In genomic region chr7:99615989-99616358, GRCh38 we compare ENCODE assay signal across 8 cellular contexts. TPM values are rescaled to one million over a fixed set of nuclear protein-coding genes. Genes with fewer than 3 reads are reported as not detected.
DNase-seq lines count a peak whose midpoint lies in the region; ATAC-seq and TF ChIP-seq lines count a peak whose summit lies in the region.

No MANE protein-coding gene starts in this region.

- H3K4me3 Mint-ChIP-seq in CD8-positive, alpha-beta memory T cell: peak overlapping the region; percentile 95 to 98 (median 98)
- peak overlapping the region; percentile 88 for H3K4me3 Mint-ChIP-seq in endodermal cell

- TF ChIP-seq EP300 in ovary (IDR thresholded peaks at IDR 0.05): no peak

- peak overlapping the region; percentile 95 for H3K4me3 ChIP-seq in CD8-positive, alpha-beta memory T cell (ENCODE audit: low read length)
- H3K4me3 ChIP-seq in NT2/D1 (ENCODE audit: insufficient read length, low read depth): peak overlapping the region; percentile 84
- H3K4me3 ChIP-seq in endodermal cell (ENCODE audit: low read length): peak overlapping the region; percentile 92
- peak overlapping the region; percentile 76 for H3K4me3 ChIP-seq in ovary

- intact Hi-C loops in ovary (cut with DNase I): no loop called here

- peaks cover 0 to 2% of the 10 kb centered on the region in 2 donors for H3K27me3 Mint-ChIP-seq in CD8-positive, alpha-beta memory T cell
- H3K27me3 Mint-ChIP-seq in endodermal cell (ENCODE audit: insufficient read depth): peaks cover 33% of the 10 kb centered on the region

- H3K4me1 ChIP-seq in CD8-positive, alpha-beta memory T cell (ENCODE audit: insufficient read depth, low read length): peaks cover 24% of the 10 kb centered on the region
- H3K4me1 ChIP-seq in NT2/D1 (ENCODE audit: insufficient read depth, insufficient read length): peaks cover 2% of the 10 kb centered on the region
- H3K4me1 ChIP-seq in endodermal cell (ENCODE audit: control insufficient read depth, insufficient read depth, low read length): peaks cover 5% of the 10 kb centered on the region
- H3K4me1 ChIP-seq in ovary (ENCODE audit: insufficient read depth): peaks cover 4% of the 10 kb centered on the region

- peaks cover 0 to 37% (median 8%) of the 10 kb centered on the region in 3 donors for H3K36me3 Mint-ChIP-seq in CD8-positive, alpha-beta memory T cell
- H3K36me3 Mint-ChIP-seq in endodermal cell (ENCODE audit: low read depth): peaks cover 28% of the 10 kb centered on the region

- TF ChIP-seq CTCF in endodermal cell (conservative IDR thresholded peaks at IDR 0.05) (no peak), ovary (IDR thresholded peaks at IDR 0.05) (no peak)

- H3K27me3 ChIP-seq in CD8-positive, alpha-beta memory T cell (ENCODE audit: insufficient read depth, low read length, poor library complexity, severe bottlenecking): no peaks in the 10 kb centered on the region
- no peaks in the 10 kb centered on the region for H3K27me3 ChIP-seq in NT2/D1 (ENCODE audit: insufficient read depth, insufficient read length)
- H3K27me3 ChIP-seq in endodermal cell (ENCODE audit: control insufficient read depth, insufficient read depth, low read length, poor library complexity, severe bottlenecking): no peaks in the 10 kb centered on the region
- no peaks in the 10 kb centered on the region for H3K27me3 ChIP-seq in ovary

- no peak for ATAC-seq in HG02885 (IDR thresholded peaks at IDR 0.05; ENCODE audit: poor library complexity, unreplicated experiment)

- peak overlapping the region; percentile 88 to 99 (median 97) for H3K27ac Mint-ChIP-seq in CD8-positive, alpha-beta memory T cell
- H3K27ac Mint-ChIP-seq in endodermal cell: peak overlapping the region; percentile 98

- POLR2A ChIA-PET in CD8-positive, alpha-beta memory T cell (lab: Charles Lee): interaction anchor here (1.1 to 3.1 kb wide), 3 partner anchors 57 to 116 kb away, joined by 3 to 24 read pairs (median 4); partner anchors contain the start of genes ZKSCAN5, ZNF394 and ZNF655

- peaks cover 36 to 46% (median 43%) of the 10 kb centered on the region in 3 donors for H3K4me1 Mint-ChIP-seq in CD8-positive, alpha-beta memory T cell
- peaks cover 14% of the 10 kb centered on the region for H3K4me1 Mint-ChIP-seq in endodermal cell

- no peaks in the 10 kb centered on the region for H3K9me3 Mint-ChIP-seq in CD8-positive, alpha-beta memory T cell
- H3K9me3 Mint-ChIP-seq in endodermal cell: peaks cover 2% of the 10 kb centered on the region

- peaks cover 25% of the 10 kb centered on the region for H3K36me3 ChIP-seq in CD8-positive, alpha-beta memory T cell (ENCODE audit: insufficient read depth, low read length)
- H3K36me3 ChIP-seq in NT2/D1 (ENCODE audit: insufficient read depth, insufficient read length, low read length) (peaks cover 29% of the 10 kb centered on the region), endodermal cell (ENCODE audit: control insufficient read depth, insufficient read depth, low read length) (peaks cover 28% of the 10 kb centered on the region), ovary (no peaks in the 10 kb centered on the region)

- H3K9ac ChIP-seq in NT2/D1 (ENCODE audit: insufficient read length, low read depth) (peak overlapping the region; percentile 91), endodermal cell (ENCODE audit: extremely low read depth, low read length, poor library complexity, severe bottlenecking) (no peak overlapping the region)

- CTCF ChIA-PET in CD8-positive, alpha-beta memory T cell (lab: Charles Lee): interaction anchor here (1.3 kb wide), 2 partner anchors 12 to 59 kb away, joined by 3 read pairs; no protein-coding TSS in a partner anchor

- TF ChIP-seq POLR2A in ovary (IDR thresholded peaks at IDR 0.05): no peak

- no peak overlapping the region for H3K27ac ChIP-seq in CD8-positive, alpha-beta memory T cell (ENCODE audit: low read depth, low read length)
- H3K27ac ChIP-seq in endodermal cell (ENCODE audit: low read depth, low read length) (no peak overlapping the region), ovary (no peak overlapping the region)

- no peak for DNase-seq in CD8-positive, alpha-beta memory T cell
- DNase-seq in NT2/D1 (ENCODE audit: low read depth, low spot score) (no peak), endodermal cell (no peak), ovary (no peak), NCI-H2081 treated with DMSO at 0.1 percent for 48 hours (lab: John Stamatoyannopoulos, UW) (no peak)
- no peak for DNase-seq in stimulated activated CD4-positive, alpha-beta T cell treated with anti-CD3 and anti-CD28 coated beads, Interleukin-15, amount 100 ng/mL, for 24 hours
- DNase-seq in activated CD4-positive, CD25-positive, alpha-beta regulatory T cell treated with anti-CD3 and anti-CD28 coated beads, Interleukin-2, amount 50 U/mL, for 72 hours: no peak

- H3K9me3 ChIP-seq in CD8-positive, alpha-beta memory T cell (ENCODE audit: low read length): no peaks in the 10 kb centered on the region
- H3K9me3 ChIP-seq in NT2/D1 (ENCODE audit: insufficient read depth, low read length): peaks cover 8% of the 10 kb centered on the region
- H3K9me3 ChIP-seq in endodermal cell (ENCODE audit: control insufficient read depth, low read length): no peaks in the 10 kb centered on the region
- no peaks in the 10 kb centered on the region for H3K9me3 ChIP-seq in ovary

- 99 to 100% methylated on average over 1 to 5 of the region's 5 CpGs for WGBS in endodermal cell (ENCODE audit: insufficient coverage in 1 of 2, insufficient read length in 1 of 2), 2 experiments
- WGBS in ovary, 3 donors: 89 to 91% (median 90%) methylated on average over 5 of the region's 5 CpGs

RNA-seq across cellular contexts. Expression of gene ZSCAN25, which starts 0.8 kb away (rescaled TPM):
- 10 to 100 TPM; 26.6 to 27.8 TPM for total RNA-seq in CD8-positive, alpha-beta memory T cell
- 13.0 TPM for polyA plus RNA-seq in CD8-positive, alpha-beta memory T cell
- total RNA-seq in endodermal cell (10 to 100 TPM; 22.2 to 23.1 TPM), ovary (10 to 100 TPM; 10.2 to 21.1 (median 18.2) TPM)
- polyA plus RNA-seq in endodermal cell (2013, experiment 1 of 2): 12.4 TPM
- 11.9 TPM for polyA plus RNA-seq in endodermal cell (2013, experiment 2 of 2)
- polyA plus RNA-seq in ovary: 10 to 100 TPM in 1 of 2 donors, 1 to 10 TPM in 1; 9.8 to 10.7 TPM

RNA-seq across cellular contexts. Expression of gene TMEM225B, which starts 17.9 kb away (rescaled TPM):
- under 1 TPM; 0.55 to 0.70 TPM for total RNA-seq in CD8-positive, alpha-beta memory T cell
- polyA plus RNA-seq in CD8-positive, alpha-beta memory T cell: 1.5 TPM
- total RNA-seq in endodermal cell: 1 to 10 TPM in 1 of 2 donors, under 1 TPM in 1; 0.26 to 3.2 TPM
- 1.2 TPM for polyA plus RNA-seq in endodermal cell (2013, experiment 1 of 2)
- polyA plus RNA-seq in endodermal cell (2013, experiment 2 of 2): 1.2 TPM
- total RNA-seq in ovary: 1 to 10 TPM in 4 of 7 donors, under 1 TPM in 3; 0.25 to 3.5 (median 1.2) TPM
- polyA plus RNA-seq in ovary: 1 to 10 TPM in 1 of 2 donors, under 1 TPM in 1; 0.84 to 1.7 TPM

RNA-seq across cellular contexts. Expression of gene ZNF655, which starts 57.5 kb away (rescaled TPM):
- total RNA-seq in CD8-positive, alpha-beta memory T cell: 10 to 100 TPM; 55.8 to 58.2 TPM
- 91.6 TPM for polyA plus RNA-seq in CD8-positive, alpha-beta memory T cell
- total RNA-seq in endodermal cell (10 to 100 TPM; 57.0 to 58.2 TPM), ovary (10 to 100 TPM; 48.7 to 68.5 (median 62.4) TPM)
- polyA plus RNA-seq in endodermal cell (2013, experiment 1 of 2): 42.6 TPM
- 46.1 TPM for polyA plus RNA-seq in endodermal cell (2013, experiment 2 of 2)
- 10 to 100 TPM; 33.0 to 44.6 TPM for polyA plus RNA-seq in ovary
